Comparison of ENCODE assay signal across 16 cellular contexts in the genomic region with DNA sequence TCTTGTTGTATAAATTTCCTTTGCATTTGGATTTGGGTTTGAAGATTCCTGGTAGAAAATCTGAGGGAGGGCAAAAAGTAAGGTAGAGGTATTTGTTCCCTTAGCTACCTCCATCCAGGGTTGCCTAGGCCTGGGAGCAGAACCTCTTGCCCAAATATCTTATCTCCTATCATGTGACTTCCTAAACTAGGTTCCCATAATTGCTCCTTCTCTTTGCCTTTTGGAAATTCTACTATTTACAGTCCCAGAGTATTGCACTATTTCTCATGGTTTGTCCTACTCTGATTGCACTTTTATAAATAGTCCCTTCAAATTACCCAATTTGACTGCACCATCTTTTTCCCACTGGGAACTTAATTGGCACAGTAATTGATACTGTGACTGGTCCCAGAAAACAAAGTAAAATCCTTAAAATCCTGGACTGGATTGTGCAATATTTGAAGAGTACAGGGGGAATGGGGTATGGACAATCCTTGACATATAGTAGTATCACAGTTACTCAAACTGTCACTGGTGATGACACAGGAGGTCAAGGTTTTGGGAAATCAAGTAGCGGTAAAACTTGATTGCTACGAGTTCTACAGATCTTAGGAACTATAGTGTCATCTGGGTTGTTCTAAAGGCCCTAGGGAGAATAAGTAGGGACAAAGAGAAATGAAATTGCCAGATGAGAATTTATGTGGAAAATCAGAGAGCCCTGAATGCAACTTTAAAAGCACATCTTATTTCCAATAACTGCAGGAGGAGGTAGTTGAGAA.
"Had no signal": no experiment of that assay in that cellular context is flagged by ENCODE, and none has a peak within 500 bp of the region (broad histone marks: within the 10 kb centered on the region; RNA-seq: fewer than 3 reads in every experiment).

No MANE protein-coding gene starts in this region.

- H3K36me3 ChIP-seq: left ventricle myocardium inferior, upper lobe of left lung had no signal

- H3K36me3 Mint-ChIP-seq: activated naive CD8-positive, alpha-beta T cell treated with anti-CD3 and anti-CD28 coated beads, Interleukin-2, amount 10 ng/mL, durations not matched to agents 7 days and 5 days; natural killer cell had no signal

- H3K4me3 ChIP-seq: hepatocyte, left ventricle myocardium inferior, testis, upper lobe of left lung had no signal

- H3K4me3 Mint-ChIP-seq: activated CD4-positive, alpha-beta T cell treated with anti-CD3 and anti-CD28 coated beads, Interleukin-2, amount 10 ng/mL, durations not matched to agents 7 days and 5 days; activated naive CD8-positive, alpha-beta T cell treated with anti-CD3 and anti-CD28 coated beads, Interleukin-2, amount 10 ng/mL, durations not matched to agents 7 days and 5 days; dendritic cell treated with granulocyte-macrophage colony-stimulating factor and Interleukin-4, amounts not matched to agents 40 ng/mL and 50 ng/mL, for 4 days; natural killer cell; stimulated activated naive CD8-positive, alpha-beta T cell treated with anti-CD3 and anti-CD28 coated beads, Interleukin-15, amount 100 ng/mL, for 72 hours had no signal

- DNase-seq: activated CD4-positive, alpha-beta T cell treated with anti-CD3 and anti-CD28 coated beads, Interleukin-2, amount 10 ng/mL, durations not matched to agents 7 days and 5 days; activated CD8-positive, alpha-beta memory T cell treated with anti-CD3 and anti-CD28 coated beads for 24 hours; activated naive CD4-positive, alpha-beta T cell; activated naive CD8-positive, alpha-beta T cell treated with anti-CD3 and anti-CD28 coated beads, Interleukin-2, amount 10 ng/mL, durations not matched to agents 7 days and 5 days; anterior cingulate cortex; effector memory CD4-positive, alpha-beta T cell; left ventricle myocardium inferior; natural killer cell; posterior cingulate gyrus; retina; small intestine; stimulated activated naive CD8-positive, alpha-beta T cell treated with anti-CD3 and anti-CD28 coated beads, Interleukin-15, amount 100 ng/mL, for 72 hours; testis; upper lobe of left lung had no signal

- H3K27me3 ChIP-seq: hepatocyte, testis, upper lobe of left lung had no signal

- H3K9me3 Mint-ChIP-seq: activated CD4-positive, alpha-beta T cell treated with anti-CD3 and anti-CD28 coated beads, Interleukin-2, amount 10 ng/mL, durations not matched to agents 7 days and 5 days; activated naive CD8-positive, alpha-beta T cell treated with anti-CD3 and anti-CD28 coated beads, Interleukin-2, amount 10 ng/mL, durations not matched to agents 7 days and 5 days; dendritic cell treated with granulocyte-macrophage colony-stimulating factor and Interleukin-4, amounts not matched to agents 40 ng/mL and 50 ng/mL, for 4 days; natural killer cell had no signal

- H3K9me3 ChIP-seq: testis, upper lobe of left lung had no signal

- H3K27ac Mint-ChIP-seq: activated CD4-positive, alpha-beta T cell treated with anti-CD3 and anti-CD28 coated beads, Interleukin-2, amount 10 ng/mL, durations not matched to agents 7 days and 5 days; activated naive CD8-positive, alpha-beta T cell treated with anti-CD3 and anti-CD28 coated beads, Interleukin-2, amount 10 ng/mL, durations not matched to agents 7 days and 5 days; dendritic cell treated with granulocyte-macrophage colony-stimulating factor and Interleukin-4, amounts not matched to agents 40 ng/mL and 50 ng/mL, for 4 days; natural killer cell; stimulated activated naive CD8-positive, alpha-beta T cell treated with anti-CD3 and anti-CD28 coated beads, Interleukin-15, amount 100 ng/mL, for 72 hours had no signal

- H3K27ac ChIP-seq: hepatocyte, left ventricle myocardium inferior, testis, upper lobe of left lung had no signal

- H3K4me1 ChIP-seq: left ventricle myocardium inferior, testis, upper lobe of left lung had no signal

- H3K4me1 Mint-ChIP-seq: activated CD4-positive, alpha-beta T cell treated with anti-CD3 and anti-CD28 coated beads, Interleukin-2, amount 10 ng/mL, durations not matched to agents 7 days and 5 days; activated naive CD8-positive, alpha-beta T cell treated with anti-CD3 and anti-CD28 coated beads, Interleukin-2, amount 10 ng/mL, durations not matched to agents 7 days and 5 days; natural killer cell; stimulated activated naive CD8-positive, alpha-beta T cell treated with anti-CD3 and anti-CD28 coated beads, Interleukin-15, amount 100 ng/mL, for 72 hours had no signal

- ATAC-seq: natural killer cell; stimulated activated naive CD8-positive, alpha-beta T cell treated with anti-CD3 and anti-CD28 coated beads, Interleukin-15, amount 100 ng/mL, for 72 hours had no signal
